21 cellular contexts compared by ENCODE assay signal in the genomic region with DNA sequence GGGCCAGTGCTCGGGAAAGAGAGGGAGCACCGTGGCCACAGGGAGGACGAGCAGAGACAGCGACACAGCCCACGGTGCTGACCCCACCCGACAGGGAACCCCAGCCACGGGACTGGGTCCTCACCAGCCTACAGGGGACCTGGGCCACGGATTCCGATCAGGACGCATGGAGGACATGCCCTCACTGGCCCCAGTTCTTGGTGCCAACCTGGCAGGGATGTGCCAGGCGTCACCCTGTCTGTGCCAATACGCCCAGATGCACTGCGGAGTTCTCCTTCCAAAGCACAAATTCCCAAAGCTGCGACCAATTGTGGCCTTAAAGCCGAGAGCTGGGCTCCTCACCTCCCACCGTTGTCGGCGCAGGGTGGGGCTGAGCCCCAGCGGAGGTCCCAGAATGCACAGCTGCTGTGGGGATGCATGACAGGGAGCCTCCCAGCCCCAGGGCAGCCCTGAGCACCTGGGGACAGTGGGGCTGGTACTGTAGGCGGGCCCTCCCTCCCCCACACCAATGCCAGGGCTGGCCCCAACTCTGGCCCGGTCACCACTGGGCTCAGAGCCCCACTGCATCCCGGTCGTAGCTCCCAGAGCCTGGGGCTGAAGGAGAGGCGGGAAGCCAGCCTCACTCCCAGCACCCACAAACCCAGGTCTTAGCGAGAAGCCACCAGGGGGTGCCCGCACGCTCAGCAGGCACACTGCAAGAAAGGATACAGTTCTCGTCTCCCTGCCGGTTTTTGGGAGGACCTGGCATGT. TPM values are rescaled to one million over a fixed set of nuclear protein-coding genes. Genes with fewer than 3 reads are reported as not detected.
DNase-seq lines count a peak whose midpoint lies in the region; ATAC-seq and TF ChIP-seq lines count a peak whose summit lies in the region.
"Had no signal": no experiment of that assay in that cellular context is flagged by ENCODE, and none has a peak within 500 bp of the region (broad histone marks: within the 10 kb centered on the region; RNA-seq: fewer than 3 reads in every experiment).

No MANE protein-coding gene starts in this region.

- no peak overlapping the region for H3K4me3 Mint-ChIP-seq in endodermal cell
- H3K4me3 Mint-ChIP-seq: activated B cell treated with CpG ODN at 0.5 μM for 24 hours, H9, T-cell had no signal

- no peak overlapping the region for H3K27ac Mint-ChIP-seq in endodermal cell
- H3K27ac Mint-ChIP-seq: activated B cell treated with CpG ODN at 0.5 μM for 24 hours, T-cell had no signal

- intact Hi-C loops in left ventricle myocardium inferior (cut with micrococcal nuclease) = no loop called here

- H3K36me3 Mint-ChIP-seq in endodermal cell (ENCODE audit: low read depth) = peaks cover 27% of the 10 kb centered on the region

- no peaks in the 10 kb centered on the region for H3K27me3 Mint-ChIP-seq in endodermal cell (ENCODE audit: insufficient read depth)
- H3K27me3 Mint-ChIP-seq: activated B cell treated with CpG ODN at 0.5 μM for 24 hours, T-cell had no signal

- no peaks in the 10 kb centered on the region for H3K4me1 ChIP-seq in RWPE2 (ENCODE audit: insufficient read depth, poor library complexity, severe bottlenecking)
- peaks cover 45% of the 10 kb centered on the region for H3K4me1 ChIP-seq in left ventricle myocardium inferior
- no peaks in the 10 kb centered on the region for H3K4me1 ChIP-seq in endodermal cell (ENCODE audit: control insufficient read depth, insufficient read depth, low read length)
- H3K4me1 ChIP-seq: ascending aorta had no signal

- WGBS in endodermal cell (ENCODE audit: insufficient coverage in 1 of 2, insufficient read length in 1 of 2), 2 experiments = 94 to 98% methylated on average over 20 to 29 of the region's 29 CpGs

- ATAC-seq in RWPE2 (ENCODE audit: low read depth) (peak; percentile 22; the same call in 1 of the 3 replicates), HG02571 (IDR thresholded peaks at IDR 0.05; ENCODE audit: unreplicated experiment) (no peak), GM21717 (IDR thresholded peaks at IDR 0.05; ENCODE audit: unreplicated experiment) (no peak)
- ATAC-seq: T-cell had no signal

- H3K27ac ChIP-seq in RWPE2 (ENCODE audit: poor library complexity, severe bottlenecking) (no peak overlapping the region), left ventricle myocardium inferior (replicated peaks) (peak overlapping the region; percentile 80), endodermal cell (ENCODE audit: low read depth, low read length) (no peak overlapping the region)
- H3K27ac ChIP-seq: ascending aorta, neutrophil had no signal

- peak; percentile 31 for DNase-seq in AG08395 (ENCODE audit: low spot score)
- peak; percentile 7 for DNase-seq in EH (ENCODE audit: low read depth)
- DNase-seq in RWPE2 (ENCODE audit: low spot score) = no peak
- DNase-seq in left ventricle myocardium inferior = peak; percentile 56
- DNase-seq in MG63 = no peak
- no peak for DNase-seq in endodermal cell
- DNase-seq: activated B cell treated with CpG ODN at 0.5 μM for 24 hours; activated gamma-delta T cell; EL; H9; midbrain; NCI-H1048; NCI-H2227 treated with DMSO at 0.1 percent for 48 hours; stimulated activated CD4-positive, alpha-beta T cell treated with anti-CD3 and anti-CD28 coated beads, Interleukin-4, amount 100 ng/mL, for 1 hour; stimulated activated CD8-positive, alpha-beta memory T cell treated with anti-CD3 and anti-CD28 coated beads, Interleukin-4, amount 100 ng/mL, for 48 hours; T-cell had no signal

- no peaks in the 10 kb centered on the region for H3K9me3 ChIP-seq in RWPE2 (ENCODE audit: severe bottlenecking)
- H3K9me3 ChIP-seq in left ventricle myocardium inferior (replicated peaks) = no peaks in the 10 kb centered on the region
- 0 out of 2 replicates have a peak, but pooled peaks cover 2% of the 10 kb centered on the region for H3K9me3 ChIP-seq in MG63
- no peaks in the 10 kb centered on the region for H3K9me3 ChIP-seq in endodermal cell (ENCODE audit: control insufficient read depth, low read length)
- H3K9me3 ChIP-seq: ascending aorta, neutrophil had no signal

- H3K4me3 ChIP-seq in RWPE2 (ENCODE audit: severe bottlenecking) = no peak overlapping the region
- H3K4me3 ChIP-seq in left ventricle myocardium inferior = no peak overlapping the region
- H3K4me3 ChIP-seq in MG63 = no peak overlapping the region
- H3K4me3 ChIP-seq in endodermal cell (ENCODE audit: low read length) = no peak overlapping the region
- H3K4me3 ChIP-seq: ascending aorta had no signal

- no peaks in the 10 kb centered on the region for H3K4me1 Mint-ChIP-seq in endodermal cell
- H3K4me1 Mint-ChIP-seq: activated B cell treated with CpG ODN at 0.5 μM for 24 hours, H9, T-cell had no signal

- no peak overlapping the region for H3K9ac ChIP-seq in endodermal cell (ENCODE audit: extremely low read depth, low read length, poor library complexity, severe bottlenecking)

- H3K36me3 ChIP-seq in RWPE2 (ENCODE audit: low read depth) (no peaks in the 10 kb centered on the region), left ventricle myocardium inferior (peaks cover 68% of the 10 kb centered on the region), MG63 (peaks cover 72% of the 10 kb centered on the region), endodermal cell (ENCODE audit: control insufficient read depth, insufficient read depth, low read length) (peaks cover 11% of the 10 kb centered on the region)
- H3K36me3 ChIP-seq: neutrophil had no signal

- H3K27me3 ChIP-seq in RWPE2 (ENCODE audit: insufficient read depth, poor library complexity, severe bottlenecking) = no peaks in the 10 kb centered on the region
- H3K27me3 ChIP-seq in left ventricle myocardium inferior (ENCODE audit: low read depth) = no peaks in the 10 kb centered on the region
- H3K27me3 ChIP-seq in MG63 = no peaks in the 10 kb centered on the region
- H3K27me3 ChIP-seq in endodermal cell (ENCODE audit: control insufficient read depth, insufficient read depth, low read length, poor library complexity, severe bottlenecking) = no peaks in the 10 kb centered on the region
- H3K27me3 ChIP-seq: ascending aorta, neutrophil had no signal

- no peaks in the 10 kb centered on the region for H3K9me3 Mint-ChIP-seq in endodermal cell
- H3K9me3 Mint-ChIP-seq: activated B cell treated with CpG ODN at 0.5 μM for 24 hours had no signal

- TF ChIP-seq CTCF in RWPE2 (IDR thresholded peaks at IDR 0.05; ENCODE audit: poor library complexity, severe bottlenecking) = peak; percentile 24
- peak; percentile 37 for TF ChIP-seq CTCF in left ventricle myocardium inferior (IDR thresholded peaks at IDR 0.05; ENCODE audit: borderline replicate concordance)
- TF ChIP-seq CTCF in endodermal cell (conservative IDR thresholded peaks at IDR 0.05) = no peak

RNA-seq across cellular contexts. Expression of gene NKD2, which starts 44.2 kb away (rescaled TPM):
- total RNA-seq in left ventricle myocardium inferior (3.7 TPM), endodermal cell (10 to 100 TPM; 11.2 to 13.9 TPM)
- total RNA-seq in MG63 (2014; rRNA removed; shearing (Covaris generic); ENCODE audit: low replicate concordance) = 3.4 and 5.7 TPM in 2 replicates
- polyA plus RNA-seq in endodermal cell (2013, experiment 1 of 2) = 63.1 TPM
- polyA plus RNA-seq in endodermal cell (2013, experiment 2 of 2) = 59.4 TPM
- total RNA-seq: endothelial cell of umbilical vein had no signal

RNA-seq across cellular contexts. Expression of gene SLC12A7, which starts 59.0 kb away (rescaled TPM):
- total RNA-seq in left ventricle myocardium inferior (140 TPM), endodermal cell (10 to 100 TPM; 58.9 to 61.6 TPM)
- 28.1 and 39.7 TPM in 2 replicates for total RNA-seq in MG63 (2014; rRNA removed; shearing (Covaris generic); ENCODE audit: low replicate concordance)
- 45.1 TPM for polyA plus RNA-seq in endodermal cell (2013, experiment 1 of 2)
- polyA plus RNA-seq in endodermal cell (2013, experiment 2 of 2) = 40.0 TPM

Comparison
In these comparisons a context has a peak if more than half of its experiments do, and no peak if none do; other contexts are left out.
1. DNase-seq: peak in AG08395 (single experiment), EH (single experiment) and left ventricle myocardium inferior (single experiment); none in RWPE2 (single experiment), MG63 (single experiment) and endodermal cell (single experiment).